Comparison of ENCODE assay signal across 2 cellular contexts in the genomic region with DNA sequence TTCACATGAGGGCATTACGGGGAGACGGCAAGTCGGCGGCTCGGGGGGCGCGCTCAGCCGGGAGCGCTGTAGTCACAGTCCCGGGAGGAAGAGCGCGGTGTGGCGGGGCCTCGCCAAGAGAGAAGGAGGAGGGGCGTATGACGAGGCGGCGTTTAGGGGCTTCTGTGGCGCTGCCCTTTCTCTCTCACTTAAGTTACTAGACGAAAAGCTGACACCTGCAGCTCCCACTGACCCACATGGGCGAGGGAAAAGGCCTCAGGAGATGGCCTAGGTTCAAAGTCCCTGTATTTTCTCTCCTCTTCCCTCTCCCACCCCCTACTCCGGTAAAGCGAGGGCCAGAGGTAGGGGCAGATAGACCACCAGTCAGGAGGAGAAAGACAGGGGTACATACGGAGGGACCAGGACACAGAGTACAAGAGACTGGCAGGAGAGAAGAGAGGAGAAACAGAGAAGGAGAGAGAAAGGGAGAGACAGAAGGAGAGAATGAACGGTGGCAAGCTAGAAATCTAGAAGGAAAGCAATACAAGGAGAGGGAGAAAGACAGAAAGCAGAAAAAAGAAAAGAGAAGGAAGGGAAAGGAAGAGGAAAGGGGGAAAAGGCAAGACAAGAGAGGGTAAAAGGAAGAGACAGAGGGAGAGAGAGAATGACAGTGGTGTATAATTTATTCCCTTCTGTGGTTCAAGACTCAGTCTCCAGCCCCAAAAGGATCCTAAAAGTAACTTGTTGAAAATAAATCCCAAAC.
A peak's percentile ranks its signal among the peaks of the same experiment; 100 is the strongest.
TF ChIP-seq lines count a peak whose summit lies in the region.

No MANE protein-coding gene starts in this region.

TF ChIP-seq in GM23338, 12 proteins besides CTCF, POLR2A, EP300 and RAD21:
- peak; percentile 90 for TF ChIP-seq EZH2 (IDR thresholded peaks at IDR 0.05; ENCODE audit: low read depth, unreplicated experiment)
- no peak for TF ChIP-seq POLR2AphosphoS5 (IDR thresholded peaks at IDR 0.05; ENCODE audit: low read depth)
- peak; percentile 77 for TF ChIP-seq EZH2phosphoT487 (IDR thresholded peaks at IDR 0.05; ENCODE audit: unreplicated experiment)

TF ChIP-seq in WTC11, 78 proteins besides CTCF, POLR2A, EP300 and RAD21:
- TF ChIP-seq IRF2 (CRISPR knock-in tag; IDR thresholded peaks at IDR 0.05; ENCODE audit: borderline replicate concordance, low read depth), result no peak
- TF ChIP-seq, protein P1, sequence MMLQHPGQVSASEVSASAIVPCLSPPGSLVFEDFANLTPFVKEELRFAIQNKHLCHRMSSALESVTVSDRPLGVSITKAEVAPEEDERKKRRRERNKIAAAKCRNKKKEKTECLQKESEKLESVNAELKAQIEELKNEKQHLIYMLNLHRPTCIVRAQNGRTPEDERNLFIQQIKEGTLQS (CRISPR knock-in tag; conservative IDR thresholded peaks at IDR 0.05), result no peak
- TF ChIP-seq, protein P2, sequence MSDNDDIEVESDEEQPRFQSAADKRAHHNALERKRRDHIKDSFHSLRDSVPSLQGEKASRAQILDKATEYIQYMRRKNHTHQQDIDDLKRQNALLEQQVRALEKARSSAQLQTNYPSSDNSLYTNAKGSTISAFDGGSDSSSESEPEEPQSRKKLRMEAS (CRISPR knock-in tag; IDR thresholded peaks at IDR 0.05), result no peak
- TF ChIP-seq, protein P3, sequence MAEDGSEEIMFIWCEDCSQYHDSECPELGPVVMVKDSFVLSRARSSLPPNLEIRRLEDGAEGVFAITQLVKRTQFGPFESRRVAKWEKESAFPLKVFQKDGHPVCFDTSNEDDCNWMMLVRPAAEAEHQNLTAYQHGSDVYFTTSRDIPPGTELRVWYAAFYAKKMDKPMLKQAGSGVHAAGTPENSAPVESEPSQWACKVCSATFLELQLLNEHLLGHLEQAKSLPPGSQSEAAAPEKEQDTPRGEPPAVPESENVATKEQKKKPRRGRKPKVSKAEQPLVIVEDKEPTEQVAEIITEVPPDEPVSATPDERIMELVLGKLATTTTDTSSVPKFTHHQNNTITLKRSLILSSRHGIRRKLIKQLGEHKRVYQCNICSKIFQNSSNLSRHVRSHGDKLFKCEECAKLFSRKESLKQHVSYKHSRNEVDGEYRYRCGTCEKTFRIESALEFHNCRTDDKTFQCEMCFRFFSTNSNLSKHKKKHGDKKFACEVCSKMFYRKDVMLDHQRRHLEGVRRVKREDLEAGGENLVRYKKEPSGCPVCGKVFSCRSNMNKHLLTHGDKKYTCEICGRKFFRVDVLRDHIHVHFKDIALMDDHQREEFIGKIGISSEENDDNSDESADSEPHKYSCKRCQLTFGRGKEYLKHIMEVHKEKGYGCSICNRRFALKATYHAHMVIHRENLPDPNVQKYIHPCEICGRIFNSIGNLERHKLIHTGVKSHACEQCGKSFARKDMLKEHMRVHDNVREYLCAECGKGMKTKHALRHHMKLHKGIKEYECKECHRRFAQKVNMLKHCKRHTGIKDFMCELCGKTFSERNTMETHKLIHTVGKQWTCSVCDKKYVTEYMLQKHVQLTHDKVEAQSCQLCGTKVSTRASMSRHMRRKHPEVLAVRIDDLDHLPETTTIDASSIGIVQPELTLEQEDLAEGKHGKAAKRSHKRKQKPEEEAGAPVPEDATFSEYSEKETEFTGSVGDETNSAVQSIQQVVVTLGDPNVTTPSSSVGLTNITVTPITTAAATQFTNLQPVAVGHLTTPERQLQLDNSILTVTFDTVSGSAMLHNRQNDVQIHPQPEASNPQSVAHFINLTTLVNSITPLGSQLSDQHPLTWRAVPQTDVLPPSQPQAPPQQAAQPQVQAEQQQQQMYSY (CRISPR knock-in tag; IDR thresholded peaks at IDR 0.05), result no peak
- TF ChIP-seq FOXP1 (CRISPR knock-in tag; IDR thresholded peaks at IDR 0.05; ENCODE audit: borderline replicate concordance), result no peak
- TF ChIP-seq, protein P4, sequence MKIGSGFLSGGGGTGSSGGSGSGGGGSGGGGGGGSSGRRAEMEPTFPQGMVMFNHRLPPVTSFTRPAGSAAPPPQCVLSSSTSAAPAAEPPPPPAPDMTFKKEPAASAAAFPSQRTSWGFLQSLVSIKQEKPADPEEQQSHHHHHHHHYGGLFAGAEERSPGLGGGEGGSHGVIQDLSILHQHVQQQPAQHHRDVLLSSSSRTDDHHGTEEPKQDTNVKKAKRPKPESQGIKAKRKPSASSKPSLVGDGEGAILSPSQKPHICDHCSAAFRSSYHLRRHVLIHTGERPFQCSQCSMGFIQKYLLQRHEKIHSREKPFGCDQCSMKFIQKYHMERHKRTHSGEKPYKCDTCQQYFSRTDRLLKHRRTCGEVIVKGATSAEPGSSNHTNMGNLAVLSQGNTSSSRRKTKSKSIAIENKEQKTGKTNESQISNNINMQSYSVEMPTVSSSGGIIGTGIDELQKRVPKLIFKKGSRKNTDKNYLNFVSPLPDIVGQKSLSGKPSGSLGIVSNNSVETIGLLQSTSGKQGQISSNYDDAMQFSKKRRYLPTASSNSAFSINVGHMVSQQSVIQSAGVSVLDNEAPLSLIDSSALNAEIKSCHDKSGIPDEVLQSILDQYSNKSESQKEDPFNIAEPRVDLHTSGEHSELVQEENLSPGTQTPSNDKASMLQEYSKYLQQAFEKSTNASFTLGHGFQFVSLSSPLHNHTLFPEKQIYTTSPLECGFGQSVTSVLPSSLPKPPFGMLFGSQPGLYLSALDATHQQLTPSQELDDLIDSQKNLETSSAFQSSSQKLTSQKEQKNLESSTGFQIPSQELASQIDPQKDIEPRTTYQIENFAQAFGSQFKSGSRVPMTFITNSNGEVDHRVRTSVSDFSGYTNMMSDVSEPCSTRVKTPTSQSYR (CRISPR knock-in tag; IDR thresholded peaks at IDR 0.05), result no peak
- no peak for TF ChIP-seq ZNF263 (CRISPR knock-in tag; IDR thresholded peaks at IDR 0.05; ENCODE audit: low read depth)
- TF ChIP-seq, protein P5, sequence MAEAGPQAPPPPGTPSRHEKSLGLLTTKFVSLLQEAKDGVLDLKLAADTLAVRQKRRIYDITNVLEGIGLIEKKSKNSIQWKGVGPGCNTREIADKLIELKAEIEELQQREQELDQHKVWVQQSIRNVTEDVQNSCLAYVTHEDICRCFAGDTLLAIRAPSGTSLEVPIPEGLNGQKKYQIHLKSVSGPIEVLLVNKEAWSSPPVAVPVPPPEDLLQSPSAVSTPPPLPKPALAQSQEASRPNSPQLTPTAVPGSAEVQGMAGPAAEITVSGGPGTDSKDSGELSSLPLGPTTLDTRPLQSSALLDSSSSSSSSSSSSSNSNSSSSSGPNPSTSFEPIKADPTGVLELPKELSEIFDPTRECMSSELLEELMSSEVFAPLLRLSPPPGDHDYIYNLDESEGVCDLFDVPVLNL (CRISPR knock-in tag; IDR thresholded peaks at IDR 0.05; ENCODE audit: borderline replicate concordance, low read depth), result no peak
- TF ChIP-seq ZNF317 (CRISPR knock-in tag; IDR thresholded peaks at IDR 0.05; ENCODE audit: borderline replicate concordance, low read depth), result no peak
- TF ChIP-seq, protein P6, sequence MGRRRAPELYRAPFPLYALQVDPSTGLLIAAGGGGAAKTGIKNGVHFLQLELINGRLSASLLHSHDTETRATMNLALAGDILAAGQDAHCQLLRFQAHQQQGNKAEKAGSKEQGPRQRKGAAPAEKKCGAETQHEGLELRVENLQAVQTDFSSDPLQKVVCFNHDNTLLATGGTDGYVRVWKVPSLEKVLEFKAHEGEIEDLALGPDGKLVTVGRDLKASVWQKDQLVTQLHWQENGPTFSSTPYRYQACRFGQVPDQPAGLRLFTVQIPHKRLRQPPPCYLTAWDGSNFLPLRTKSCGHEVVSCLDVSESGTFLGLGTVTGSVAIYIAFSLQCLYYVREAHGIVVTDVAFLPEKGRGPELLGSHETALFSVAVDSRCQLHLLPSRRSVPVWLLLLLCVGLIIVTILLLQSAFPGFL (CRISPR knock-in tag; IDR thresholded peaks at IDR 0.05; ENCODE audit: borderline replicate concordance), result no peak
